17 cellular contexts compared by ENCODE assay signal in genomic region chr13:37481858-37482227, GRCh38.
DNase-seq lines count a peak whose midpoint lies in the region; ATAC-seq and TF ChIP-seq lines count a peak whose summit lies in the region.
"Had no signal": no experiment of that assay in that cellular context is flagged by ENCODE, and none has a peak within 500 bp of the region (broad histone marks: within the 10 kb centered on the region; RNA-seq: fewer than 3 reads in every experiment).

No MANE protein-coding gene starts in this region.

- H3K9me3 ChIP-seq in BLaER1 (no peaks in the 10 kb centered on the region), left lung (no peaks in the 10 kb centered on the region), smooth muscle cell (replicated peaks; ENCODE audit: low read depth) (no peaks in the 10 kb centered on the region)
- H3K9me3 ChIP-seq: A549, BE2C, Peyer's patch had no signal

- no peaks in the 10 kb centered on the region for H3K79me2 ChIP-seq in smooth muscle cell (ENCODE audit: low read depth)

- no peaks in the 10 kb centered on the region for H3K27me3 ChIP-seq in BLaER1
- H3K27me3 ChIP-seq in left lung: no peaks in the 10 kb centered on the region
- no peaks in the 10 kb centered on the region for H3K27me3 ChIP-seq in smooth muscle cell (ENCODE audit: low read depth)
- H3K27me3 ChIP-seq: BE2C, Peyer's patch had no signal

- H3F3A ChIP-seq in smooth muscle cell (ENCODE audit: low read depth): peaks cover 18% of the 10 kb centered on the region

- H3K36me3 ChIP-seq in BLaER1 (no peaks in the 10 kb centered on the region), left lung (no peaks in the 10 kb centered on the region), smooth muscle cell (ENCODE audit: low read depth) (no peaks in the 10 kb centered on the region)
- H3K36me3 ChIP-seq: BE2C, Peyer's patch had no signal

- H3K4me2 ChIP-seq in BLaER1 (0 out of 2 replicates have a peak overlapping the region, but pooled peaks have one; percentile 10), smooth muscle cell (no peak overlapping the region)
- H3K4me2 ChIP-seq: A549 had no signal

- intact Hi-C loops in left lung (cut with DNase I): no loop called here

- H3K4me3 ChIP-seq in BLaER1 (no peak overlapping the region), left lung (no peak overlapping the region), smooth muscle cell (no peak overlapping the region)
- H3K4me3 ChIP-seq: A549, GM12878, Peyer's patch had no signal

- no peaks in the 10 kb centered on the region for H4K20me1 ChIP-seq in BLaER1
- no peaks in the 10 kb centered on the region for H4K20me1 ChIP-seq in smooth muscle cell (ENCODE audit: low read depth)

- H3K9ac ChIP-seq in BLaER1: no peak overlapping the region
- no peak overlapping the region for H3K9ac ChIP-seq in smooth muscle cell (ENCODE audit: low read depth)

- peaks cover 6% of the 10 kb centered on the region for H3K4me1 ChIP-seq in BLaER1
- H3K4me1 ChIP-seq in left lung: no peaks in the 10 kb centered on the region
- peaks cover 4% of the 10 kb centered on the region for H3K4me1 ChIP-seq in smooth muscle cell (ENCODE audit: low read depth)
- H3K4me1 ChIP-seq: A549, BE2C, Peyer's patch had no signal

- TF ChIP-seq CTCF in left lung (IDR thresholded peaks at IDR 0.05) (no peak), smooth muscle cell (IDR thresholded peaks at IDR 0.05; ENCODE audit: borderline replicate concordance, insufficient read depth, poor library complexity, severe bottlenecking) (no peak)

- ATAC-seq in left lung (peak; percentile 31), HG02970 (IDR thresholded peaks at IDR 0.05; ENCODE audit: low FRiP score, unreplicated experiment) (no peak), GM18868 (IDR thresholded peaks at IDR 0.05; ENCODE audit: unreplicated experiment) (no peak)
- ATAC-seq: A549, GM12878 had no signal

- H2AFZ ChIP-seq in smooth muscle cell (ENCODE audit: low read depth): no peak overlapping the region

- WGBS in smooth muscle cell (ENCODE audit: low lambda C conversion rate): 88% methylated on average over 1 of the region's 1 CpG

- no peak overlapping the region for H3K27ac ChIP-seq in BLaER1
- H3K27ac ChIP-seq in left lung: no peak overlapping the region
- peak overlapping the region; percentile 20 for H3K27ac ChIP-seq in smooth muscle cell (ENCODE audit: low read depth)
- H3K27ac ChIP-seq: A549, Peyer's patch had no signal

- DNase-seq in NCI-H69 (lab: John Stamatoyannopoulos, UW): peak; percentile 65
- no peak for DNase-seq in left lung
- DNase-seq in smooth muscle cell (lab: John Stamatoyannopoulos, UW; ENCODE audit: unreplicated experiment): no peak
- DNase-seq in DMS53 (lab: John Stamatoyannopoulos, UW): no peak
- DNase-seq: BE2C; CD4-positive, CD25-positive, alpha-beta regulatory T cell; DND-41; HCEC 1CT; NCI-H2171 treated with DMSO at 0.1 percent for 48 hours; NCI-H774; Peyer's patch; T-helper 1 cell had no signal
